In genomic region chr9:120559546-120559945, GRCh38 we compare ENCODE assay signal across 26 cellular contexts.
"Had no signal": no experiment of that assay in that cellular context is flagged by ENCODE, and none has a peak within 500 bp of the region (broad histone marks: within the 10 kb centered on the region; RNA-seq: fewer than 3 reads in every experiment).

No MANE protein-coding gene starts in this region.

- ATAC-seq: activated CD8-positive, alpha-beta T cell treated with anti-CD3 and anti-CD28 coated beads for 36 hours; activated naive CD4-positive, alpha-beta T cell treated with anti-CD3 and anti-CD28 coated beads, Interleukin-2, amount 50 U/mL, for 72 hours; activated T-cell treated with anti-CD3 and anti-CD28 coated beads, Interleukin-2, amount 50 U/mL, for 72 hours; body of pancreas; Panc1 had no signal

- H3K27me3 ChIP-seq: adrenal gland, body of pancreas, breast epithelium, SJCRH30 had no signal

- H3K9me3 ChIP-seq: adrenal gland, body of pancreas, breast epithelium, SJCRH30 had no signal

- H3K27ac ChIP-seq: adrenal gland, body of pancreas, breast epithelium, SJCRH30, WERI-Rb-1 had no signal

- H3K36me3 ChIP-seq: adrenal gland, breast epithelium had no signal

- H3K4me3 ChIP-seq: adrenal gland, body of pancreas, breast epithelium, SJCRH30, SK-N-MC had no signal

- H3K4me1 ChIP-seq: adrenal gland, body of pancreas, breast epithelium, SJCRH30 had no signal

- DNase-seq: activated CD4-positive, alpha-beta T cell treated with anti-CD3 and anti-CD28 coated beads, Interleukin-2, amount 10 ng/mL, durations not matched to agents 24 days and 14 days; activated CD4-positive, alpha-beta T cell treated with anti-CD3 and anti-CD28 coated beads, Interleukin-2, amount 50 U/mL, for 4 hours; activated CD8-positive, alpha-beta T cell treated with anti-CD3 and anti-CD28 coated beads for 36 hours; activated gamma-delta T cell treated with Interleukin-2 at 50 U/mL for 16 hours; activated naive CD4-positive, alpha-beta T cell treated with anti-CD3 and anti-CD28 coated beads for 36 hours; activated T-cell treated with anti-CD3 and anti-CD28 coated beads, Interleukin-2, amount 50 U/mL, for 1 hour; activated T-cell treated with anti-CD3 and anti-CD28 coated beads, Interleukin-2, amount 50 U/mL, for 72 hours; adrenal gland; body of pancreas; NCI-H1105; NCI-H1417 treated with DMSO at 0.1 percent for 48 hours; NCI-H187 treated with DMSO at 0.1 percent for 48 hours; NCI-H2081; NCI-H2171 treated with DMSO at 0.1 percent for 48 hours; NCI-H2227 treated with DMSO at 0.1 percent for 48 hours; NCI-H446 treated with DMSO at 0.1 percent for 48 hours; NCI-H524; NCI-H69; SHP77; SJCRH30; T1000; WERI-Rb-1 had no signal
